In genomic region chr15:63501256-63502089, GRCh38 we compare ENCODE assay signal across 8 cellular contexts. TPM values are rescaled to one million over a fixed set of nuclear protein-coding genes. Genes with fewer than 3 reads are reported as not detected.
DNase-seq lines count a peak whose midpoint lies in the region; ATAC-seq, FAIRE-seq and TF ChIP-seq lines count a peak whose summit lies in the region.

No MANE protein-coding gene starts in this region.

- peaks cover 40% of the 10 kb centered on the region for H3K4me1 ChIP-seq in astrocyte (ENCODE audit: insufficient read depth, low read length)
- H3K4me1 ChIP-seq in right cardiac atrium (ENCODE audit: control insufficient read depth, insufficient read depth, low read length), result peaks cover 6% of the 10 kb centered on the region
- peaks cover 27% of the 10 kb centered on the region for H3K4me1 ChIP-seq in rectal smooth muscle tissue (ENCODE audit: control insufficient read depth, insufficient read depth, low read length)

- peaks cover 29% of the 10 kb centered on the region for H3K4me1 Mint-ChIP-seq in astrocyte (ENCODE audit: low read depth, unreplicated experiment)

- peak overlapping the region; percentile 53 for H3K27ac Mint-ChIP-seq in astrocyte (ENCODE audit: unreplicated experiment)

- peaks cover 18% of the 10 kb centered on the region for H3K79me2 ChIP-seq in astrocyte (ENCODE audit: insufficient read depth, low read length)

- intact Hi-C loops in right cardiac atrium (cut with DNase I), result loop anchor here in 2 of 4 donors (5.0 to 10.0 kb wide), 2 partner anchors 93 to 96 kb away; partner anchors contain the start of gene FBXL22 (in 2 of the 2)

- no peaks in the 10 kb centered on the region for H3K27me3 Mint-ChIP-seq in astrocyte (ENCODE audit: low read depth, unreplicated experiment)

- 10% methylated on average over 21 of the region's 21 CpGs for WGBS in right cardiac atrium

- DNase-seq in COLO668 (lab: John Stamatoyannopoulos, UW; ENCODE audit: unreplicated experiment) (peak; percentile 73), NCI-H1092 treated with DMSO at 0.1 percent for 48 hours (lab: John Stamatoyannopoulos, UW) (peak; percentile 76), astrocyte (ENCODE audit: low read depth) (peak; percentile 90), right cardiac atrium (peak; percentile 90 to 94 (median 93)), NCI-H2081 (lab: John Stamatoyannopoulos, UW) (no peak), NCI-H82 treated with DMSO at 0.1 percent for 48 hours (lab: John Stamatoyannopoulos, UW; ENCODE audit: unreplicated experiment) (no peak), NCI-H82 (lab: John Stamatoyannopoulos, UW) (no peak)

- no peaks in the 10 kb centered on the region for H3K36me3 ChIP-seq in astrocyte (ENCODE audit: insufficient read depth, low read length)
- H3K36me3 ChIP-seq in rectal smooth muscle tissue (ENCODE audit: control insufficient read depth, insufficient read depth, low read length), result no peaks in the 10 kb centered on the region

- H4K20me1 ChIP-seq in astrocyte (ENCODE audit: insufficient read depth, low read length), result peaks cover 10% of the 10 kb centered on the region

- H3K36me3 Mint-ChIP-seq in astrocyte (ENCODE audit: low read depth, unreplicated experiment), result no peaks in the 10 kb centered on the region

- peak in 1 of 2 donors; percentile 39 for ATAC-seq in right cardiac atrium

- TF ChIP-seq CTCF in astrocyte (IDR thresholded peaks at IDR 0.05; ENCODE audit: insufficient read depth, low read depth, low read length), result no peak

- H3K4me3 ChIP-seq in astrocyte (ENCODE audit: insufficient read depth, low read depth, low read length) (peak overlapping the region; percentile 32), right cardiac atrium (ENCODE audit: low read length) (peak overlapping the region; percentile 36), rectal smooth muscle tissue (ENCODE audit: low read length) (peak overlapping the region; percentile 51)

- FAIRE-seq in astrocyte (lab: Jason Lieb, UNC), result no peak

- H3K9ac ChIP-seq in astrocyte (ENCODE audit: low read length), result peak overlapping the region; percentile 49
- peak overlapping the region; percentile 24 for H3K9ac ChIP-seq in rectal smooth muscle tissue (ENCODE audit: low read length)

- peak overlapping the region; percentile 47 for H3K4me3 Mint-ChIP-seq in astrocyte (ENCODE audit: unreplicated experiment)

- H3K9me3 Mint-ChIP-seq in astrocyte (ENCODE audit: unreplicated experiment), result no peaks in the 10 kb centered on the region

- peak overlapping the region; percentile 79 for H3K4me2 ChIP-seq in astrocyte (ENCODE audit: low read length)

- H3K27me3 ChIP-seq in astrocyte (ENCODE audit: insufficient read depth, low read length) (no peaks in the 10 kb centered on the region), right cardiac atrium (ENCODE audit: control insufficient read depth, insufficient read depth) (no peaks in the 10 kb centered on the region), rectal smooth muscle tissue (ENCODE audit: control insufficient read depth, insufficient read depth, low read length) (no peaks in the 10 kb centered on the region)

- H3K27ac ChIP-seq in astrocyte (ENCODE audit: low read depth, low read length) (peak overlapping the region; percentile 22), right cardiac atrium (ENCODE audit: low read length) (peak overlapping the region; percentile 45), rectal smooth muscle tissue (ENCODE audit: low read depth, low read length) (peak overlapping the region; percentile 98)

- H3K9me3 ChIP-seq in astrocyte (ENCODE audit: insufficient read depth, low read depth, low read length), result no peaks in the 10 kb centered on the region
- H3K9me3 ChIP-seq in right cardiac atrium (ENCODE audit: control insufficient read depth, low read length), result no peaks in the 10 kb centered on the region

- peak overlapping the region; percentile 62 for H2AFZ ChIP-seq in astrocyte (ENCODE audit: low read depth, low read length)

RNA-seq across cellular contexts. Expression of gene USP3, which starts 2.9 kb away (rescaled TPM):
- total RNA-seq in astrocyte (38.1 and 40.1 TPM in 2 replicates), right cardiac atrium (10 to 100 TPM; 17.6 to 26.0 (median 21.2) TPM)
- polyA plus RNA-seq in right cardiac atrium, result 7.8 TPM

Comparison
In these comparisons a context has a peak if more than half of its experiments do, and no peak if none do; other contexts are left out.
1. DNase-seq: peak in COLO668 (single experiment), NCI-H1092 treated with DMSO at 0.1 percent for 48 hours (single experiment), astrocyte (single experiment) and right cardiac atrium (3 of 3); none in NCI-H2081 (0 of 2), NCI-H82 treated with DMSO at 0.1 percent for 48 hours (single experiment) and NCI-H82 (single experiment).
2. H3K27ac ChIP-seq: peak in every context shown above with its lines; median percentile 98 in rectal smooth muscle tissue; 45 in right cardiac atrium; 22 in astrocyte.
3. Peak in every context shown above with its lines, with median percentiles within 50 percentile points of each other: H3K4me3 ChIP-seq.